In genomic region chr18:49474935-49475334, GRCh38 we compare ENCODE assay signal across 4 cellular contexts. TPM values are rescaled to one million over a fixed set of nuclear protein-coding genes. Genes with fewer than 3 reads are reported as not detected.
DNase-seq lines count a peak whose midpoint lies in the region; ATAC-seq, FAIRE-seq and TF ChIP-seq lines count a peak whose summit lies in the region.
"Not testable (repeated sequence)": the region's sequence is repeated elsewhere in the genome, so short reads cannot be mapped to it uniquely, and the experiment has no call there.

No MANE protein-coding gene starts in this region.

- not testable (repeated sequence) for TF ChIP-seq POLR2A in A549 (IDR thresholded peaks at IDR 0.05; ENCODE audit: low read length)

- TF ChIP-seq CTCF in A549 (IDR thresholded peaks at IDR 0.05); HEK293 (tag by site-specific recombination; IDR thresholded peaks at IDR 0.05); WERI-Rb-1 (IDR thresholded peaks at IDR 0.05; ENCODE audit: low read depth, low read length): not testable (repeated sequence)

- not testable (repeated sequence) for H3K9me3 Mint-ChIP-seq in dendritic cell treated with granulocyte-macrophage colony-stimulating factor and Interleukin-4, amounts not matched to agents 40 ng/mL and 50 ng/mL, for 4 days

- intact Hi-C loops in dendritic cell treated with granulocyte-macrophage colony-stimulating factor and Interleukin-4, amounts not matched to agents 40 ng/mL and 50 ng/mL, for 4 days (cut with micrococcal nuclease): loop anchor here (10.0 kb wide), 1 partner anchor 110 kb away; no protein-coding TSS in a partner anchor

- not testable (repeated sequence) for H3K9me3 ChIP-seq in A549; HEK293 (ENCODE audit: control insufficient read depth, insufficient read depth, low read depth, low read length); WERI-Rb-1 (ENCODE audit: severe bottlenecking)

- not testable (repeated sequence) for DNase-seq in A549 (ENCODE audit: low read depth in 1 of 2, low spot score in 1 of 2); WERI-Rb-1

- H3K27ac ChIP-seq in A549; HEK293 (ENCODE audit: extremely low read depth, low read depth, low read length): not testable (repeated sequence)
- peak overlapping the region; percentile 57 for H3K27ac ChIP-seq in WERI-Rb-1

- H3K27me3 Mint-ChIP-seq in dendritic cell treated with granulocyte-macrophage colony-stimulating factor and Interleukin-4, amounts not matched to agents 40 ng/mL and 50 ng/mL, for 4 days: not testable (repeated sequence)

- peak overlapping the region; percentile 6 for H3K27ac Mint-ChIP-seq in dendritic cell treated with granulocyte-macrophage colony-stimulating factor and Interleukin-4, amounts not matched to agents 40 ng/mL and 50 ng/mL, for 4 days

- WGBS in A549 (ENCODE audit: missing lambda C conversion rate): 95% methylated on average over 6 of the region's 6 CpGs

- H3K4me3 ChIP-seq in A549; HEK293 (ENCODE audit: low read depth, low read length); WERI-Rb-1 (ENCODE audit: low read depth, low read length): not testable (repeated sequence)

- not testable (repeated sequence) for TF ChIP-seq RAD21 in A549 (conservative IDR thresholded peaks at IDR 0.05 in 1 of 2, IDR thresholded peaks at IDR 0.05 in 1 of 2)

- H3K36me3 Mint-ChIP-seq in dendritic cell treated with granulocyte-macrophage colony-stimulating factor and Interleukin-4, amounts not matched to agents 40 ng/mL and 50 ng/mL, for 4 days (ENCODE audit: low read depth): peaks cover 22% of the 10 kb centered on the region

- POLR2A ChIA-PET in A549 (lab: Yijun Ruan, JAX): not testable (repeated sequence)
- POLR2A ChIA-PET in HEK293 (lab: Yijun Ruan, JAX): interaction anchor here (1.7 kb wide), 1 partner anchor 10 kb away, joined by 6 read pairs; no protein-coding TSS in a partner anchor

- H3K4me2 ChIP-seq in A549: not testable (repeated sequence)

- H3K36me3 ChIP-seq in HEK293 (ENCODE audit: control insufficient read depth in 2 of 2, insufficient read depth in 1 of 2, low read length in 2 of 2): not testable (repeated sequence)
- peaks cover 11% of the 10 kb centered on the region for H3K36me3 ChIP-seq in WERI-Rb-1

- FAIRE-seq in A549 (lab: Jason Lieb, UNC): not testable (repeated sequence)

- H3K27me3 ChIP-seq in WERI-Rb-1 (ENCODE audit: insufficient read depth, low read depth, severe bottlenecking): not testable (repeated sequence)

- H3K4me3 Mint-ChIP-seq in dendritic cell treated with granulocyte-macrophage colony-stimulating factor and Interleukin-4, amounts not matched to agents 40 ng/mL and 50 ng/mL, for 4 days: not testable (repeated sequence)

- not testable (repeated sequence) for TF ChIP-seq EP300 in A549 (IDR thresholded peaks at IDR 0.05)

- CTCF ChIA-PET in A549 (lab: Yijun Ruan, JAX): interaction anchor here (1.3 kb wide), 1 partner anchor 25 kb away, joined by 3 read pairs; no protein-coding TSS in a partner anchor
- CTCF ChIA-PET in HEK293 (lab: Yijun Ruan, JAX): interaction anchor here (0.7 to 0.9 kb wide), 2 partner anchors 28 to 254 kb away, joined by 3 read pairs; no protein-coding TSS in a partner anchor

- H3K4me1 ChIP-seq in A549: peaks cover 14% of the 10 kb centered on the region
- H3K4me1 ChIP-seq in HEK293 (ENCODE audit: control insufficient read depth, insufficient read depth, low read length): not testable (repeated sequence)

- peaks cover 23% of the 10 kb centered on the region for H3K4me1 Mint-ChIP-seq in dendritic cell treated with granulocyte-macrophage colony-stimulating factor and Interleukin-4, amounts not matched to agents 40 ng/mL and 50 ng/mL, for 4 days (ENCODE audit: low read depth)

- ATAC-seq in A549: not testable (repeated sequence)

TF ChIP-seq in A549, 52 proteins besides CTCF, POLR2A, EP300 and RAD21:
- TF ChIP-seq ZC3H11A (IDR thresholded peaks at IDR 0.05): peak; percentile 37

TF ChIP-seq in HEK293, 187 proteins besides CTCF, POLR2A, EP300 and RAD21:
- TF ChIP-seq ZNF426 (tag by site-specific recombination; IDR thresholded peaks at IDR 0.05) (peak; percentile 32), ZBTB11 (tag by site-specific recombination; conservative IDR thresholded peaks at IDR 0.05; ENCODE audit: low read depth) (peak; percentile 52), ZNF404 (tag by site-specific recombination; IDR thresholded peaks at IDR 0.05) (0 out of 2 replicates have a peak, but pooled peaks have one; percentile 18), ZNF623 (tag by site-specific recombination; IDR thresholded peaks at IDR 0.05) (peak; percentile 54; the same call in 1 of the 2 replicates), ZNF394 (tag by site-specific recombination; IDR thresholded peaks at IDR 0.05; ENCODE audit: borderline replicate concordance) (peak; percentile 49; the same call in 1 of the 2 replicates), ZNF664 (tag by site-specific recombination; IDR thresholded peaks at IDR 0.05) (0 out of 2 replicates have a peak, but pooled peaks have one; percentile 41)

RNA-seq across cellular contexts. Expression of gene C18orf32, which starts 12.1 kb away (rescaled TPM):
- polyA plus RNA-seq in A549 (2011; rRNA removed): 35.3 and 59.1 TPM in 2 replicates
- 12.5 and 14.0 TPM in 2 replicates for polyA plus RNA-seq in A549 (2012; cell fraction: cytosol; rRNA removed)
- polyA plus RNA-seq in A549 (2012; cell fraction: nucleus; rRNA removed): 3.8 and 5.1 TPM in 2 replicates
- polyA plus RNA-seq in A549 (2017; fragmentation: RNase III; extraction: RNeasy Plus Mini Kit Qiagen cat#74134 plus additional on column Dnase treatment): 12.7 to 14.5 TPM (median 13.1 TPM) in 3 replicates
- polyA minus RNA-seq in A549 (2011; rRNA and poly(A)+ RNA removed): 2.4 and 2.8 TPM in 2 replicates

RNA-seq across cellular contexts. Expression of gene DYM, which starts 14.5 kb away (rescaled TPM):
- polyA plus RNA-seq in A549 (2011; rRNA removed) (47.5 and 52.2 TPM in 2 replicates), A549 (2017; fragmentation: RNase III; extraction: RNeasy Plus Mini Kit Qiagen cat#74134 plus additional on column Dnase treatment) (9.6 to 11.7 TPM (median 10.6 TPM) in 3 replicates)
- 6.6 and 8.5 TPM in 2 replicates for polyA plus RNA-seq in A549 (2012; cell fraction: cytosol; rRNA removed)
- 4.8 and 7.0 TPM in 2 replicates for polyA plus RNA-seq in A549 (2012; cell fraction: nucleus; rRNA removed)
- 60.9 and 71.5 TPM in 2 replicates for polyA minus RNA-seq in A549 (2011; rRNA and poly(A)+ RNA removed)

RNA-seq across cellular contexts. Expression of gene RPL17, which starts 17.3 kb away (rescaled TPM):
- polyA plus RNA-seq in A549 (2011; rRNA removed): 2,609 and 3,410 TPM in 2 replicates
- 2,174 and 2,488 TPM in 2 replicates for polyA plus RNA-seq in A549 (2012; cell fraction: cytosol; rRNA removed)
- 515 and 883 TPM in 2 replicates for polyA plus RNA-seq in A549 (2012; cell fraction: nucleus; rRNA removed)
- polyA plus RNA-seq in A549 (2017; fragmentation: RNase III; extraction: RNeasy Plus Mini Kit Qiagen cat#74134 plus additional on column Dnase treatment): 2,202 to 2,477 TPM (median 2,230 TPM) in 3 replicates
- 448 and 454 TPM in 2 replicates for polyA minus RNA-seq in A549 (2011; rRNA and poly(A)+ RNA removed)
